In genomic region chr22:37559521-37559900, GRCh38 we compare ENCODE assay signal across 9 cellular contexts. TPM values are rescaled to one million over a fixed set of nuclear protein-coding genes. Genes with fewer than 3 reads are reported as not detected.
A peak's percentile ranks its signal among the peaks of the same experiment; 100 is the strongest.
DNase-seq lines count a peak whose midpoint lies in the region; ATAC-seq and TF ChIP-seq lines count a peak whose summit lies in the region.
"Had no signal": no experiment of that assay in that cellular context is flagged by ENCODE, and none has a peak within 500 bp of the region (broad histone marks: within the 10 kb centered on the region; RNA-seq: fewer than 3 reads in every experiment).

No MANE protein-coding gene starts in this region.

- H2BK5ac ChIP-seq in mesendoderm (ENCODE audit: low read length) = peak overlapping the region; percentile 81

- H3K23ac ChIP-seq in mesendoderm (ENCODE audit: low read length) = no peak overlapping the region

- no CpG with 5 or more reads among the region's 6 CpGs for WGBS in mesendoderm (ENCODE audit: extremely low coverage, insufficient coverage, low lambda C conversion rate)

- no peaks in the 10 kb centered on the region for H3K9me3 ChIP-seq in MG63

- no peak for ATAC-seq in GM21515 (IDR thresholded peaks at IDR 0.05; ENCODE audit: unreplicated experiment)

- H3K27me3 ChIP-seq in MG63 = no peaks in the 10 kb centered on the region
- no peaks in the 10 kb centered on the region for H3K27me3 ChIP-seq in mesendoderm (ENCODE audit: insufficient read depth, low read length, poor library complexity)

- H3K4me2 ChIP-seq in mesendoderm (ENCODE audit: low read length) = peak overlapping the region; percentile 65

- H3K79me2 ChIP-seq in mesendoderm (ENCODE audit: control insufficient read depth, insufficient read depth, low read length) = peaks cover 34% of the 10 kb centered on the region

- no peak for TF ChIP-seq CTCF in choroid plexus epithelial cell (conservative IDR thresholded peaks at IDR 0.05; ENCODE audit: low read depth, low read length)

- peak overlapping the region; percentile 99 for H3K18ac ChIP-seq in mesendoderm (ENCODE audit: low read length)

- no peak overlapping the region for H3K4ac ChIP-seq in mesendoderm (ENCODE audit: low read depth, low read length)

- H2AK5ac ChIP-seq in mesendoderm (ENCODE audit: low read length) = no peak overlapping the region

- peak overlapping the region; percentile 89 for H3K27ac ChIP-seq in mesendoderm (ENCODE audit: low read depth, low read length)
- peak overlapping the region; percentile 98 for H3K27ac ChIP-seq in substantia nigra (ENCODE audit: low read depth, low read length, poor library complexity, severe bottlenecking)
- H3K27ac ChIP-seq: SK-N-MC had no signal

- no peak overlapping the region for H2BK15ac ChIP-seq in mesendoderm (replicated peaks; ENCODE audit: low read depth)

- no peak for DNase-seq in MG63
- no peak for DNase-seq in choroid plexus epithelial cell (ENCODE audit: low read depth)
- DNase-seq in mesendoderm = peak; percentile 54
- DNase-seq in substantia nigra (lab: John Stamatoyannopoulos, UW) = no peak
- DNase-seq in ureter (ENCODE audit: low spot score) = no peak
- no peak for DNase-seq in hypothalamus (lab: John Stamatoyannopoulos, UW)
- DNase-seq in HK-2 (ENCODE audit: unreplicated experiment) = no peak

- H4K5ac ChIP-seq in mesendoderm (ENCODE audit: low read length) = no peak overlapping the region

- peak overlapping the region; percentile 77 for H3K9ac ChIP-seq in mesendoderm (ENCODE audit: low read length)

- peaks cover 25% of the 10 kb centered on the region for H3K4me1 ChIP-seq in mesendoderm (ENCODE audit: control insufficient read depth, low read depth, low read length)

- no peak overlapping the region for H4K8ac ChIP-seq in mesendoderm (ENCODE audit: low read depth, low read length)

- H3K36me3 ChIP-seq in MG63 (peaks cover 37% of the 10 kb centered on the region), mesendoderm (ENCODE audit: control insufficient read depth, insufficient read depth, low read length) (peaks cover 6% of the 10 kb centered on the region)

- peak overlapping the region; percentile 57 for H3K4me3 ChIP-seq in MG63
- peak overlapping the region; percentile 85 for H3K4me3 ChIP-seq in choroid plexus epithelial cell (ENCODE audit: low read depth, low read length)
- H3K4me3 ChIP-seq in mesendoderm (ENCODE audit: low read length) = no peak overlapping the region
- H3K4me3 ChIP-seq: SK-N-MC had no signal

- H3K56ac ChIP-seq in mesendoderm (ENCODE audit: low read length) = peak overlapping the region; percentile 89

- H3K79me1 ChIP-seq in mesendoderm (ENCODE audit: low read length) = peaks cover 19% of the 10 kb centered on the region

- H2BK120ac ChIP-seq in mesendoderm (ENCODE audit: low read depth, low read length) = peak overlapping the region; percentile 2

RNA-seq across cellular contexts. Expression of gene CDC42EP1, which starts 0.8 kb away (rescaled TPM):
- 31.6 and 38.5 TPM in 2 replicates for total RNA-seq in MG63 (2014; rRNA removed; shearing (Covaris generic); ENCODE audit: low replicate concordance)
- 70.7 TPM for polyA plus RNA-seq in mesendoderm (2013, experiment 1 of 2)
- polyA plus RNA-seq in mesendoderm (2013, experiment 2 of 2) = 66.2 TPM
- 33.4 TPM for total RNA-seq in ureter

RNA-seq across cellular contexts. Expression of gene LGALS2, which starts 20.4 kb away (rescaled TPM):
- total RNA-seq in MG63 (2014; rRNA removed; shearing (Covaris generic); ENCODE audit: low replicate concordance) = not detected in 2 replicates
- polyA plus RNA-seq in mesendoderm (2013, experiment 1 of 2) = not detected
- polyA plus RNA-seq in mesendoderm (2013, experiment 2 of 2) = not detected
- not detected for total RNA-seq in ureter

RNA-seq across cellular contexts. Expression of gene CARD10, which starts 40.3 kb away (rescaled TPM):
- total RNA-seq in MG63 (2014; rRNA removed; shearing (Covaris generic); ENCODE audit: low replicate concordance) = 17.1 and 18.9 TPM in 2 replicates
- polyA plus RNA-seq in mesendoderm (2013, experiment 1 of 2) = 5.6 TPM
- 5.8 TPM for polyA plus RNA-seq in mesendoderm (2013, experiment 2 of 2)
- 14.9 TPM for total RNA-seq in ureter

RNA-seq across cellular contexts. Expression of gene GGA1, which starts 49.1 kb away (rescaled TPM):
- 13.8 and 33.2 TPM in 2 replicates for total RNA-seq in MG63 (2014; rRNA removed; shearing (Covaris generic); ENCODE audit: low replicate concordance)
- 23.0 TPM for polyA plus RNA-seq in mesendoderm (2013, experiment 1 of 2)
- 23.5 TPM for polyA plus RNA-seq in mesendoderm (2013, experiment 2 of 2)
- 68.9 TPM for total RNA-seq in ureter
